In genomic region chr1:230819976-230820375, GRCh38 we compare ENCODE assay signal across 16 cellular contexts. TPM values are rescaled to one million over a fixed set of nuclear protein-coding genes. Genes with fewer than 3 reads are reported as not detected.
DNase-seq lines count a peak whose midpoint lies in the region; ATAC-seq and TF ChIP-seq lines count a peak whose summit lies in the region.
"Had no signal": no experiment of that assay in that cellular context is flagged by ENCODE, and none has a peak within 500 bp of the region (broad histone marks: within the 10 kb centered on the region; RNA-seq: fewer than 3 reads in every experiment).

No MANE protein-coding gene starts in this region.

- ATAC-seq in lung (ENCODE audit: insufficient read depth, low FRiP score) (no peak), HG03378 (IDR thresholded peaks at IDR 0.05; ENCODE audit: unreplicated experiment) (no peak), HG03439 (IDR thresholded peaks at IDR 0.05; ENCODE audit: unreplicated experiment) (no peak)
- ATAC-seq: CD8-positive, alpha-beta T cell had no signal

- no peaks in the 10 kb centered on the region for H3K36me3 Mint-ChIP-seq in activated CD4-positive, alpha-beta T cell treated with anti-CD3 and anti-CD28 coated beads, Interleukin-2, amount 10 ng/mL, durations not matched to agents 24 days and 14 days (ENCODE audit: low read depth)
- H3K36me3 Mint-ChIP-seq: CD14-positive monocyte; CD8-positive, alpha-beta T cell had no signal

- no peaks in the 10 kb centered on the region for H3K4me1 Mint-ChIP-seq in activated CD4-positive, alpha-beta T cell treated with anti-CD3 and anti-CD28 coated beads, Interleukin-2, amount 10 ng/mL, durations not matched to agents 24 days and 14 days

- no peaks in the 10 kb centered on the region for H3K9me3 Mint-ChIP-seq in activated CD4-positive, alpha-beta T cell treated with anti-CD3 and anti-CD28 coated beads, Interleukin-2, amount 10 ng/mL, durations not matched to agents 24 days and 14 days
- H3K9me3 Mint-ChIP-seq: CD8-positive, alpha-beta T cell; HFFc6 had no signal

- H3K4me3 ChIP-seq in coronary artery (no peak overlapping the region), lung (no peak overlapping the region)

- peaks cover 4 to 20% of the 10 kb centered on the region in 2 donors for H3K4me1 ChIP-seq in lung (ENCODE audit: control insufficient read depth in 2 of 2, insufficient read depth in 2 of 2, low read length in 2 of 2)

- no peak overlapping the region for H3K27ac Mint-ChIP-seq in activated CD4-positive, alpha-beta T cell treated with anti-CD3 and anti-CD28 coated beads, Interleukin-2, amount 10 ng/mL, durations not matched to agents 24 days and 14 days
- H3K27ac Mint-ChIP-seq: CD8-positive, alpha-beta T cell; HFFc6 had no signal

- 95 to 97% methylated on average over 4 of the region's 4 CpGs for WGBS in lung, 2 donors

- no peak overlapping the region for H3K4me3 Mint-ChIP-seq in activated CD4-positive, alpha-beta T cell treated with anti-CD3 and anti-CD28 coated beads, Interleukin-2, amount 10 ng/mL, durations not matched to agents 24 days and 14 days
- H3K4me3 Mint-ChIP-seq: CD14-positive monocyte; CD8-positive, alpha-beta T cell; HFFc6 had no signal

- H3K27me3 ChIP-seq in lung (ENCODE audit: control insufficient read depth, insufficient read depth), result no peaks in the 10 kb centered on the region

- peak; percentile 36 for DNase-seq in activated CD4-positive, alpha-beta T cell treated with anti-CD3 and anti-CD28 coated beads, Interleukin-2, amount 10 ng/mL, durations not matched to agents 24 days and 14 days
- no peak for DNase-seq in activated CD4-positive, alpha-beta T cell treated with anti-CD3 and anti-CD28 coated beads for 1 hour
- DNase-seq in coronary artery (ENCODE audit: low spot score) (peak; percentile 35), lung (ENCODE audit: low spot score) (peak; percentile 6), NCI-H82 (lab: John Stamatoyannopoulos, UW) (no peak)
- DNase-seq: COR-L47, DND-41, GDM1, HCEC 1CT, HFFc6 had no signal

- H3K36me3 ChIP-seq in lung (ENCODE audit: control insufficient read depth in 2 of 2, insufficient read depth in 2 of 2, low read length in 2 of 2), result no peaks in the 10 kb centered on the region

- TF ChIP-seq CTCF in coronary artery (IDR thresholded peaks at IDR 0.05), result no peak
- TF ChIP-seq CTCF in lung (IDR thresholded peaks at IDR 0.05; ENCODE audit: control extremely low read depth, extremely low read depth), result no peak

- intact Hi-C loops in activated CD4-positive, alpha-beta T cell treated with anti-CD3 and anti-CD28 coated beads, Interleukin-2, amount 10 ng/mL, durations not matched to agents 24 days and 14 days (cut with micrococcal nuclease), result no loop called here

- H3K27me3 Mint-ChIP-seq in activated CD4-positive, alpha-beta T cell treated with anti-CD3 and anti-CD28 coated beads, Interleukin-2, amount 10 ng/mL, durations not matched to agents 24 days and 14 days, result peaks cover 8% of the 10 kb centered on the region

- no peaks in the 10 kb centered on the region for H3K9me3 ChIP-seq in lung (ENCODE audit: control insufficient read depth in 2 of 2, insufficient read depth in 1 of 2, low read length in 1 of 2)

- H3K27ac ChIP-seq in coronary artery, result no peak overlapping the region
- no peak overlapping the region for H3K27ac ChIP-seq in lung (ENCODE audit: low read depth in 1 of 2, low read length in 1 of 2)
- peak overlapping the region; percentile 95 for H3K27ac ChIP-seq in temporal lobe (ENCODE audit: low read depth, low read length)
- H3K27ac ChIP-seq: 22Rv1 had no signal

RNA-seq across cellular contexts. Expression of gene C1orf198, which starts 48.3 kb away (rescaled TPM):
- total RNA-seq in activated CD4-positive, alpha-beta T cell treated with anti-CD3 and anti-CD28 coated beads, Interleukin-2, amount 10 ng/mL, durations not matched to agents 24 days and 14 days, result 12.4 and 13.7 TPM in 2 replicates
- total RNA-seq in lung (100 to 1,000 TPM in 1 of 2 donors, 10 to 100 TPM in 1; 51.9 to 109 TPM), temporal lobe (17.9 TPM)
- polyA plus RNA-seq in lung, result 10 to 100 TPM; 25.8 to 47.5 TPM

Comparison
In these comparisons a context has a peak if more than half of its experiments do, and no peak if none do; other contexts are left out.
1. DNase-seq: peak in activated CD4-positive, alpha-beta T cell treated with anti-CD3 and anti-CD28 coated beads, Interleukin-2, amount 10 ng/mL, durations not matched to agents 24 days and 14 days (single experiment), coronary artery (single experiment) and lung (single experiment); none in activated CD4-positive, alpha-beta T cell treated with anti-CD3 and anti-CD28 coated beads for 1 hour (single experiment) and NCI-H82 (single experiment).